Comparison of ENCODE assay signal across 8 cellular contexts in the genomic region with DNA sequence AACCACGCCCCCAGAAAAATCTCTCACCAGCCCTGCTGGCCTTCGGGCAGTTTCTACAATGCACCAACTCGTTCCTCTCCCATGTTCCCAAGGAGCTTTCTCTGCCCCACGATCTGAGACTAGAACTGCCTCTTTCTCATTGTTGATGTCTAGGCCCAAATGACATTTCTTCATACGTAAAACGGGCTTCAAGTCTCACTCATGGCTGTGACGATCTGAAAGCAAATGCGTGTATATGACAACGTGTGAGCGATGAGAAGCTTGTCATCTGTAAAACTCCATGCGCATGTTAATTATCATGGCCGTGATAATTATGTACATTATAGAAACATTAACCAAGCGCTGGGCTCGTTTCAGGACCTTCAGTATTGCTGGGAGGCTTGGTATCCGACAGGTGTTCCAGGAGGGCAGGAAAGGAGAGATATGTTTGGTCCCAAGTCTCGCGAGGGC. TPM values are rescaled to one million over a fixed set of nuclear protein-coding genes. Genes with fewer than 3 reads are reported as not detected.
A peak's percentile ranks its signal among the peaks of the same experiment; 100 is the strongest.
DNase-seq lines count a peak whose midpoint lies in the region; ATAC-seq and TF ChIP-seq lines count a peak whose summit lies in the region.

No MANE protein-coding gene starts in this region.

- TF ChIP-seq CTCF in lower lobe of right lung (IDR thresholded peaks at IDR 0.05) (no peak), thoracic aorta (IDR thresholded peaks at IDR 0.05) (no peak)

- DNase-seq in activated T-cell treated with anti-CD3 and anti-CD28 coated beads, Interleukin-2, amount 50 U/mL, for 4 hours = no peak
- DNase-seq in activated T-cell treated with anti-CD3 and anti-CD28 coated beads, Interleukin-2, amount 50 U/mL, for 1 hour = no peak
- DNase-seq in activated naive CD8-positive, alpha-beta T cell treated with anti-CD3 and anti-CD28 coated beads for 36 hours = no peak
- no peak for DNase-seq in lower lobe of right lung
- no peak for DNase-seq in thoracic aorta (ENCODE audit: low spot score)
- no peak for DNase-seq in stimulated activated CD4-positive, alpha-beta T cell treated with anti-CD3 and anti-CD28 coated beads, Interleukin-2, amount 100 ng/mL, for 48 hours
- DNase-seq in EL = no peak
- no peak for DNase-seq in medulla oblongata (ENCODE audit: extremely low spot score)

- intact Hi-C loops in lower lobe of right lung (cut with DNase I) = no loop called here

- peaks cover 63% of the 10 kb centered on the region for H3K4me1 ChIP-seq in lower lobe of right lung
- H3K4me1 ChIP-seq in thoracic aorta (ENCODE audit: control insufficient read depth in 1 of 2, low read depth in 2 of 2) = peaks cover 3 to 10% of the 10 kb centered on the region in 2 donors

- no peak for ATAC-seq in activated T-cell treated with anti-CD3 and anti-CD28 coated beads, Interleukin-2, amount 50 U/mL, for 4 hours
- ATAC-seq in lower lobe of right lung (no peak), thoracic aorta (ENCODE audit: insufficient number of reproducible peaks, low FRiP score, low read depth) (no peak)

- no peaks in the 10 kb centered on the region for H3K9me3 ChIP-seq in lower lobe of right lung
- H3K9me3 ChIP-seq in thoracic aorta = no peaks in the 10 kb centered on the region

- H3K4me3 Mint-ChIP-seq in activated T-cell treated with anti-CD3 and anti-CD28 coated beads, Interleukin-2, amount 50 U/mL, for 4 hours = peak overlapping the region; percentile 96
- H3K4me3 Mint-ChIP-seq in activated naive CD8-positive, alpha-beta T cell treated with anti-CD3 and anti-CD28 coated beads for 36 hours = peak overlapping the region; percentile 90

- peaks cover 6% of the 10 kb centered on the region for H3K36me3 ChIP-seq in lower lobe of right lung
- H3K36me3 ChIP-seq in thoracic aorta = no peaks in the 10 kb centered on the region

- H3K4me1 Mint-ChIP-seq in activated T-cell treated with anti-CD3 and anti-CD28 coated beads, Interleukin-2, amount 50 U/mL, for 4 hours (ENCODE audit: low read depth) = peaks cover 67% of the 10 kb centered on the region
- peaks cover 54% of the 10 kb centered on the region for H3K4me1 Mint-ChIP-seq in activated naive CD8-positive, alpha-beta T cell treated with anti-CD3 and anti-CD28 coated beads for 36 hours

- H3K27me3 Mint-ChIP-seq in activated T-cell treated with anti-CD3 and anti-CD28 coated beads, Interleukin-2, amount 50 U/mL, for 4 hours (ENCODE audit: low read depth) = no peaks in the 10 kb centered on the region
- no peaks in the 10 kb centered on the region for H3K27me3 Mint-ChIP-seq in activated naive CD8-positive, alpha-beta T cell treated with anti-CD3 and anti-CD28 coated beads for 36 hours

- H3K4me3 ChIP-seq in lower lobe of right lung (peak overlapping the region; percentile 78), thoracic aorta (peak overlapping the region; percentile 73)

- H3K27ac Mint-ChIP-seq in activated naive CD8-positive, alpha-beta T cell treated with anti-CD3 and anti-CD28 coated beads for 36 hours = peak overlapping the region; percentile 62

- peaks cover 12% of the 10 kb centered on the region for H3K36me3 Mint-ChIP-seq in activated T-cell treated with anti-CD3 and anti-CD28 coated beads, Interleukin-2, amount 50 U/mL, for 4 hours (ENCODE audit: insufficient read depth)
- peaks cover 9% of the 10 kb centered on the region for H3K36me3 Mint-ChIP-seq in activated naive CD8-positive, alpha-beta T cell treated with anti-CD3 and anti-CD28 coated beads for 36 hours

- H3K27me3 ChIP-seq in lower lobe of right lung (ENCODE audit: low read depth) (no peaks in the 10 kb centered on the region), thoracic aorta (replicated peaks; ENCODE audit: insufficient read depth) (no peaks in the 10 kb centered on the region)

- H3K9me3 Mint-ChIP-seq in activated T-cell treated with anti-CD3 and anti-CD28 coated beads, Interleukin-2, amount 50 U/mL, for 4 hours = no peaks in the 10 kb centered on the region
- no peaks in the 10 kb centered on the region for H3K9me3 Mint-ChIP-seq in activated naive CD8-positive, alpha-beta T cell treated with anti-CD3 and anti-CD28 coated beads for 36 hours

- peak overlapping the region; percentile 69 for H3K27ac ChIP-seq in lower lobe of right lung
- H3K27ac ChIP-seq in thoracic aorta = no peak overlapping the region

RNA-seq across cellular contexts. Expression of gene NIPAL3, which starts 0.7 kb away (rescaled TPM):
- 10 to 100 TPM; 24.0 to 31.8 (median 26.8) TPM for total RNA-seq in activated T-cell treated with anti-CD3 and anti-CD28 coated beads, Interleukin-2, amount 50 U/mL, for 4 hours
- 10 to 100 TPM; 34.7 to 37.2 TPM for total RNA-seq in activated naive CD8-positive, alpha-beta T cell treated with anti-CD3 and anti-CD28 coated beads for 36 hours
- 38.0 TPM for total RNA-seq in lower lobe of right lung
- 10 to 100 TPM; 19.3 to 31.4 TPM for total RNA-seq in thoracic aorta

RNA-seq across cellular contexts. Expression of gene STPG1, which starts 1.3 kb away (rescaled TPM):
- 1 to 10 TPM; 3.2 to 4.2 (median 3.9) TPM for total RNA-seq in activated T-cell treated with anti-CD3 and anti-CD28 coated beads, Interleukin-2, amount 50 U/mL, for 4 hours
- 1 to 10 TPM; 5.9 to 8.0 TPM for total RNA-seq in activated naive CD8-positive, alpha-beta T cell treated with anti-CD3 and anti-CD28 coated beads for 36 hours
- total RNA-seq in lower lobe of right lung = 13.1 TPM
- 1 to 10 TPM; 1.5 to 4.0 TPM for total RNA-seq in thoracic aorta
